ENCODE assay signal across 10 cellular contexts in the genomic region with DNA sequence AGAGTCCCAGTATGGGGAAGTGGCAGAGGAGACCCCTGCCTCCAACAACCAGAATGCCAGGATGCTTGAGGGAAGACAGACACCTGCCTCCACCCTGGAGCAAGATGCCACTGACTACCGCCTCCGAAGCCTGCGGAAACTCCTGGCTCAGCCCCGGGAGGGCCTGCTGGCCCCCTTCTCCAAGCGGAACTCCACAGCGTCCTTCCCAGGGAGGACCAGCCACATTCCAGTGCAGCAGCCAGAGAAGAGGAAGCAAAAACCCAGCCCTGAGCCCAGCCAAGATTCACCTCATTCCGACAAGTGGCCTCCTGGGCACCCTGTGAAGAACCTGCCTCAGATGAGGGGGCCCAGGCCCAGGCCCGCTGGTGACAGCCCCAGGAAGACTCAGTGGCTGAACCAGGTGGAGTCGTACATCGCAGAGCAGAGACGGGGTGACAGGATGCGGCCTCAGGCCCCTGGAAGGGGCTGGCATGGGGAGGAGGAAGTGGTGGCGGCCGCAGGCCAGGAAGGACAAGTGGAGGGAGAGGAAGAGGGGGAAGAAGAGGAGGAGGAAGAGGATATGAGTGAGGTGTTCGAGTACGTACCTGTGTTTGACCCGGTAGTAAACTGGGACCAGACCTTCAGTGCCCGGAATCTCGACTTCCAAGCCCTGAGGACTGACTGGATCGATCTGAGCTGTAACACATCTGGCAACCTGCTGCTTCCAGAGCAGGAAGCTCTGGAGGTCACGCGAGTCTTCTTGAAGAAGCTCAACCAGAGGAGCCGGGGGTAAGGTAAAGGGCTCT.
DNase-seq lines count a peak whose midpoint lies in the region; ATAC-seq and TF ChIP-seq lines count a peak whose summit lies in the region.
"Had no signal": no experiment of that assay in that cellular context is flagged by ENCODE, and none has a peak within 500 bp of the region (broad histone marks: within the 10 kb centered on the region; RNA-seq: fewer than 3 reads in every experiment).

No MANE protein-coding gene starts in this region.

- H3K4me1 ChIP-seq in BLaER1 (peaks cover 32% of the 10 kb centered on the region), gastroesophageal sphincter (peaks cover 0 to 16% (median 4%) of the 10 kb centered on the region in 3 donors)

- peak overlapping the region; percentile 57 for H3K4me3 ChIP-seq in BLaER1
- H3K4me3 ChIP-seq in gastroesophageal sphincter, result no peak overlapping the region

- TF ChIP-seq CTCF in gastroesophageal sphincter (IDR thresholded peaks at IDR 0.05), result no peak

- TF ChIP-seq EP300 in gastroesophageal sphincter (IDR thresholded peaks at IDR 0.05), result no peak

- H3K36me3 ChIP-seq in BLaER1 (peaks cover 4% of the 10 kb centered on the region; the same call in 1 of the 2 replicates), gastroesophageal sphincter (no peaks in the 10 kb centered on the region)

- no peaks in the 10 kb centered on the region for H3K9me3 Mint-ChIP-seq in activated CD8-positive, alpha-beta T cell treated with anti-CD3 and anti-CD28 coated beads, Interleukin-2, amount 10 ng/mL, durations not matched to agents 7 days and 5 days (ENCODE audit: insufficient read depth)

- no peaks in the 10 kb centered on the region for H4K20me1 ChIP-seq in BLaER1

- no peak for TF ChIP-seq POLR2A in gastroesophageal sphincter (IDR thresholded peaks at IDR 0.05)

- H3K27me3 ChIP-seq in BLaER1 (no peaks in the 10 kb centered on the region), gastroesophageal sphincter (peaks cover 9% of the 10 kb centered on the region)

- peak overlapping the region; percentile 86 for H3K4me2 ChIP-seq in BLaER1
- H3K4me2 ChIP-seq: KMS-11 had no signal

- ATAC-seq in GM18511 (IDR thresholded peaks at IDR 0.05; ENCODE audit: unreplicated experiment) (peak; percentile 85), gastroesophageal sphincter (peak; percentile 26), HG02678 (IDR thresholded peaks at IDR 0.05; ENCODE audit: unreplicated experiment) (no peak), GM21423 (IDR thresholded peaks at IDR 0.05; ENCODE audit: unreplicated experiment) (no peak)
- ATAC-seq in activated CD8-positive, alpha-beta T cell treated with anti-CD3 and anti-CD28 coated beads, Interleukin-2, amount 10 ng/mL, durations not matched to agents 7 days and 5 days, result peak; percentile 84

- H3K4me3 Mint-ChIP-seq in activated CD8-positive, alpha-beta T cell treated with anti-CD3 and anti-CD28 coated beads, Interleukin-2, amount 10 ng/mL, durations not matched to agents 7 days and 5 days, result peak overlapping the region; percentile 90

- peak; percentile 80 for DNase-seq in activated CD8-positive, alpha-beta T cell treated with anti-CD3 and anti-CD28 coated beads, Interleukin-2, amount 10 ng/mL, durations not matched to agents 7 days and 5 days
- DNase-seq in T1000 (lab: John Stamatoyannopoulos, UW), result no peak
- no peak for DNase-seq in HT-29 (ENCODE audit: low spot score)
- DNase-seq: NCI-H345 had no signal

- peaks cover 67% of the 10 kb centered on the region for H3K4me1 Mint-ChIP-seq in activated CD8-positive, alpha-beta T cell treated with anti-CD3 and anti-CD28 coated beads, Interleukin-2, amount 10 ng/mL, durations not matched to agents 7 days and 5 days (ENCODE audit: low read depth)

- POLR2A ChIA-PET in activated CD8-positive, alpha-beta T cell treated with anti-CD3 and anti-CD28 coated beads, Interleukin-2, amount 10 ng/mL, durations not matched to agents 7 days and 5 days (lab: Charles Lee), result interaction anchor here (0.7 kb wide), 1 partner anchor 22 kb away, joined by 3 read pairs; no protein-coding TSS in a partner anchor

- H3K36me3 Mint-ChIP-seq in activated CD8-positive, alpha-beta T cell treated with anti-CD3 and anti-CD28 coated beads, Interleukin-2, amount 10 ng/mL, durations not matched to agents 7 days and 5 days (ENCODE audit: low read depth), result peaks cover 29% of the 10 kb centered on the region

- peak overlapping the region; percentile 79 for H3K27ac ChIP-seq in BLaER1
- H3K27ac ChIP-seq in gastroesophageal sphincter, result no peak overlapping the region
- H3K27ac ChIP-seq: KMS-11 had no signal

- peaks cover 1% of the 10 kb centered on the region for H3K27me3 Mint-ChIP-seq in activated CD8-positive, alpha-beta T cell treated with anti-CD3 and anti-CD28 coated beads, Interleukin-2, amount 10 ng/mL, durations not matched to agents 7 days and 5 days (ENCODE audit: low read depth)

- CTCF ChIA-PET in activated CD8-positive, alpha-beta T cell treated with anti-CD3 and anti-CD28 coated beads, Interleukin-2, amount 10 ng/mL, durations not matched to agents 7 days and 5 days (lab: Charles Lee), result interaction anchor here (0.9 to 1.2 kb wide), 5 partner anchors 8 to 396 kb away, joined by 3 to 4 read pairs (median 3); a partner anchor contains a TSS

- H3K27ac Mint-ChIP-seq in activated CD8-positive, alpha-beta T cell treated with anti-CD3 and anti-CD28 coated beads, Interleukin-2, amount 10 ng/mL, durations not matched to agents 7 days and 5 days, result peak overlapping the region; percentile 90

- WGBS in gastroesophageal sphincter (ENCODE audit: low coverage in 1 of 2), 2 donors, result 62% methylated on average over 13 of the region's 23 CpGs; no CpG with 5 or more reads in 1 of the 2 donors

- H3K9me3 ChIP-seq in BLaER1 (no peaks in the 10 kb centered on the region), gastroesophageal sphincter (no peaks in the 10 kb centered on the region)

- H3K9ac ChIP-seq in BLaER1, result peak overlapping the region; percentile 51
- H3K9ac ChIP-seq: KMS-11 had no signal

Comparison
In these comparisons a context has a peak if more than half of its experiments do, and no peak if none do; other contexts are left out.
1. ATAC-seq: peak in GM18511 (single experiment), activated CD8-positive, alpha-beta T cell treated with anti-CD3 and anti-CD28 coated beads, Interleukin-2, amount 10 ng/mL, durations not matched to agents 7 days and 5 days (single experiment) and gastroesophageal sphincter (single experiment); none in HG02678 (single experiment) and GM21423 (single experiment).